In the genomic region with DNA sequence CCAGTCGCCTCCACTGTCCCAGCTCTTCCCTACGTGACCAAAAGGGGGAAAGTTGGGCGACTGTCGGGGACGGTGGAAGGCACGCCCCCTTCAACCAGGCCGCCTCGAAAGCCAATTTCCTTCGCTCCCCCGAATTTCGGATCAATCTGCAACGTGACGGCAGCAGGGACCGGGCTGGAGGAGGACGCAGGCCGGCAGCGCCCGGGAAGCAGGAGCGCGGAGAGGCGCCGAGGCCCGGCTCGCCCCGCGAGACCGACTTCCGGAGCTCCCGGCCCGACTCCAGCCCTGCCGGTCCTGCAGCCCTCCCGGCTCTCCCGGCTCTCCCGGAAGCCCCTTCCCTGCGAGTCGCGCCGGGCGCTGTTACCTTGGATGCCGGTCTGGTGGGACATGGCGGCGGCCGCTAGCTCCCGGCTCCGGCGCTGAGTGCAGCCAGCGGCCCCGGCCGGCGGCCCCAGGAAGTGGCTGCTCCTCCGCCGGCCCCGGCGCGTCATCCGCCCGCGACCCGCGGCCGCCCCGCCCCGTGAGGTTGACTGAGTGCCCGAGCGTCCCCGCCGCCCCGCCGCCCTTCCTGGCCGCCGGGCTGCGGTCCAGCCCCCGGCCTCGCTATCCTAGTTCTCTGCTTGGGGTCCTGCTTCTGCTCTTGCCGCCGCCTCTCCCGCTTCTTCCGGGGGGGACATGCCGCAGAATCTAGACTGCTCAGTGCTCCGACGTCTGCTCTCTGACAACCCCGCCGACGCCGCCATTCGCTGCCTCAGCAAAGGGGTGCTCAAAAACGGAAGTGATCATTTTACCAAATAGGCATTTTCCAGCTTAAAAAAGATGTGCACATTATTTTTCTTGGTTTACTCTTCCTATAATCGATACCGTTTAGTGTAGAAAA, we compare ENCODE assay signal across 8 cellular contexts. TPM values are rescaled to one million over a fixed set of nuclear protein-coding genes. Genes with fewer than 3 reads are reported as not detected.
A peak's percentile ranks its signal among the peaks of the same experiment; 100 is the strongest.
DNase-seq lines count a peak whose midpoint lies in the region; ATAC-seq and TF ChIP-seq lines count a peak whose summit lies in the region.

TSS of gene TWF1 (minus strand) at position 461 of the 880 bp plus-strand sequence. CDS start at position 389, 72 bp downstream.

- peaks cover 26% of the 10 kb centered on the region for H3K36me3 ChIP-seq in OCI-LY1 (ENCODE audit: insufficient read depth, low read length)

- H3K4me2 ChIP-seq in OCI-LY1 (ENCODE audit: low read length): peak within 1 kb of the TSS; percentile 96

- H3K4me1 ChIP-seq in OCI-LY1 (ENCODE audit: insufficient read depth, low read length, severe bottlenecking): peaks cover 36% of the 10 kb centered on the region

- TF ChIP-seq CTCF in OCI-LY1 (IDR thresholded peaks at IDR 0.05; ENCODE audit: low read length) (peak; percentile 15; the same call in 1 of the 2 replicates), epithelial cell of esophagus (IDR thresholded peaks at IDR 0.05; ENCODE audit: insufficient read depth, low read depth, low read length, missing control alignments) (peak; percentile 44)

- H3K27me3 ChIP-seq in OCI-LY1 (ENCODE audit: insufficient read depth, low read length): no peaks in the 10 kb centered on the region

- H3K9me3 ChIP-seq in OCI-LY1 (ENCODE audit: low read length): no peaks in the 10 kb centered on the region

- ATAC-seq in GM21360 (IDR thresholded peaks at IDR 0.05; ENCODE audit: unreplicated experiment): peak; percentile 94

- H3K4me3 ChIP-seq in OCI-LY1 (ENCODE audit: low read depth, low read length, poor library complexity, severe bottlenecking): peak within 1 kb of the TSS; percentile 89
- peak within 1 kb of the TSS; percentile 83 for H3K4me3 ChIP-seq in epithelial cell of esophagus (ENCODE audit: low read length)

- peak within 1 kb of the TSS; percentile 92; the same call in 1 of the 2 replicates for H2AFZ ChIP-seq in OCI-LY1 (ENCODE audit: low read length)

- H3K27ac ChIP-seq in OCI-LY1 (ENCODE audit: low read depth, low read length, poor library complexity, severe bottlenecking): peak within 1 kb of the TSS; percentile 64

- no peaks in the 10 kb centered on the region for H4K20me1 ChIP-seq in OCI-LY1 (ENCODE audit: insufficient read depth, low read length)

- no peaks in the 10 kb centered on the region for H3F3A ChIP-seq in OCI-LY1 (ENCODE audit: insufficient read depth, low read length)

- peaks cover 35% of the 10 kb centered on the region for H3K79me2 ChIP-seq in OCI-LY1 (ENCODE audit: insufficient read depth, low read length)

- H3K9ac ChIP-seq in OCI-LY1 (ENCODE audit: low read length): peak within 1 kb of the TSS; percentile 81

- peak; percentile 96 for DNase-seq in D341Med (ENCODE audit: low spot score)
- DNase-seq in HT-29 (ENCODE audit: low spot score): peak; percentile 78
- peak; percentile 80 for DNase-seq in activated T-cell treated with anti-CD3 and anti-CD28 coated beads for 24 hours (ENCODE audit: low read depth)
- DNase-seq in epithelial cell of esophagus (ENCODE audit: low read depth): peak; percentile 85
- DNase-seq in mucosa of gallbladder (ENCODE audit: low spot score): peak; percentile 88
- DNase-seq in stimulated activated CD8-positive, alpha-beta memory T cell treated with anti-CD3 and anti-CD28 coated beads, Interleukin-4, amount 100 ng/mL, for 4 hours (ENCODE audit: low read depth in 2 of 2, low spot score in 1 of 2): peak; percentile 61 to 73

- H3K9me2 ChIP-seq in OCI-LY1 (ENCODE audit: low read depth, low read length): no peaks in the 10 kb centered on the region

RNA-seq across cellular contexts. Expression of gene TWF1, which starts in this region (rescaled TPM):
- 87.2 and 88.2 TPM in 2 replicates for total RNA-seq in HT-29 (2014; rRNA removed; shearing (Covaris generic))
- 90.3 TPM for total RNA-seq in mucosa of gallbladder

Comparison
In these comparisons a context has a peak if more than half of its experiments do, and no peak if none do; other contexts are left out.
1. Peak in every context shown above with its lines: DNase-seq, ATAC-seq, H3K4me3 ChIP-seq and H3K27ac ChIP-seq.